Comparison of ENCODE assay signal across 23 cellular contexts in the genomic region with DNA sequence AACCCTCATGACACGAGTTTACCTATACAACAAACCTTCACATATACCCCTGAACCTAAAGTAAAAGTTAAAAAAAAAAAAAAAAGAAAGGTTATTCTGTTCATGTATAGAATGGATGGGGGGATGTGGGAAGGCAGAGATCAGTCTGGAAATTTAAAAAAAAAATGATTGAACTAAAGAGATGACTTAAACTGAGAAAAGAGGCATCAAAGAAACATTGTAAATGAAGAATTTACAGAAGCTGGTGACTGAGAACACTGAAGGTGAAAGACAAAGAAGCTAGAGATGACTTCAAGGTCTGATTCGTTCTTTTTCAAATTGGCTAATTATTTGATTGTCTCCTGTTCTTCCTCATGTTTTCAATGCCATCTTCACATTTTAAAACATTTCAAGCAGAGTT.
"Had no signal": no experiment of that assay in that cellular context is flagged by ENCODE, and none has a peak within 500 bp of the region (broad histone marks: within the 10 kb centered on the region; RNA-seq: fewer than 3 reads in every experiment).

No MANE protein-coding gene starts in this region.

- H3K4me3 Mint-ChIP-seq: stimulated activated memory B cell treated with anti-CD40 and anti-IgM and Interleukin-4, amounts not matched to agents 10 μg/mL and 1 μg/mL and 100 μg/mL, for 72 hours; stimulated activated naive B cell treated with anti-CD40 and anti-IgM and Interleukin-4, amounts not matched to agents 10 μg/mL and 1 μg/mL and 100 μg/mL, for 72 hours; stimulated activated naive CD8-positive, alpha-beta T cell treated with anti-CD3 and anti-CD28 coated beads, Interleukin-15, amount 100 ng/mL, for 72 hours; stimulated activated naive CD8-positive, alpha-beta T cell treated with anti-CD3 and anti-CD28 coated beads, Interleukin-15, Interleukin-2, amounts not matched to agents 100 ng/mL and 50 ng/mL, for 24 hours; type B pancreatic cell had no signal

- H3K27me3 Mint-ChIP-seq: stimulated activated naive B cell treated with anti-CD40 and anti-IgM and Interleukin-4, amounts not matched to agents 10 μg/mL and 1 μg/mL and 100 μg/mL, for 72 hours; stimulated activated naive CD8-positive, alpha-beta T cell treated with anti-CD3 and anti-CD28 coated beads, Interleukin-15, amount 100 ng/mL, for 72 hours; stimulated activated naive CD8-positive, alpha-beta T cell treated with anti-CD3 and anti-CD28 coated beads, Interleukin-15, Interleukin-2, amounts not matched to agents 100 ng/mL and 50 ng/mL, for 24 hours; type B pancreatic cell had no signal

- H3K27ac Mint-ChIP-seq: stimulated activated memory B cell treated with anti-CD40 and anti-IgM and Interleukin-4, amounts not matched to agents 10 μg/mL and 1 μg/mL and 100 μg/mL, for 72 hours; stimulated activated naive B cell treated with anti-CD40 and anti-IgM and Interleukin-4, amounts not matched to agents 10 μg/mL and 1 μg/mL and 100 μg/mL, for 72 hours; stimulated activated naive CD8-positive, alpha-beta T cell treated with anti-CD3 and anti-CD28 coated beads, Interleukin-15, amount 100 ng/mL, for 72 hours; stimulated activated naive CD8-positive, alpha-beta T cell treated with anti-CD3 and anti-CD28 coated beads, Interleukin-15, Interleukin-2, amounts not matched to agents 100 ng/mL and 50 ng/mL, for 24 hours; type B pancreatic cell had no signal

- H3K36me3 Mint-ChIP-seq: stimulated activated memory B cell treated with anti-CD40 and anti-IgM and Interleukin-4, amounts not matched to agents 10 μg/mL and 1 μg/mL and 100 μg/mL, for 72 hours; stimulated activated naive B cell treated with anti-CD40 and anti-IgM and Interleukin-4, amounts not matched to agents 10 μg/mL and 1 μg/mL and 100 μg/mL, for 72 hours; type B pancreatic cell had no signal

- ATAC-seq: stimulated activated memory B cell treated with anti-CD40 and anti-IgM and Interleukin-4, amounts not matched to agents 10 μg/mL and 1 μg/mL and 100 μg/mL, for 72 hours; stimulated activated naive B cell treated with anti-CD40 and anti-IgM and Interleukin-4, amounts not matched to agents 10 μg/mL and 1 μg/mL and 100 μg/mL, for 72 hours; stimulated activated naive CD8-positive, alpha-beta T cell treated with anti-CD3 and anti-CD28 coated beads, Interleukin-15, amount 100 ng/mL, for 72 hours; stimulated activated naive CD8-positive, alpha-beta T cell treated with anti-CD3 and anti-CD28 coated beads, Interleukin-15, Interleukin-2, amounts not matched to agents 100 U/mL and 50 U/mL, for 24 hours; upper lobe of right lung had no signal

- DNase-seq: stimulated activated CD4-positive, alpha-beta T cell treated with anti-CD3 and anti-CD28 coated beads, Interleukin-2, amount 100 ng/mL, for 48 hours; stimulated activated CD4-positive, alpha-beta T cell treated with anti-CD3 and anti-CD28 coated beads, Interleukin-4, amount 100 ng/mL, for 1 hour; stimulated activated CD4-positive, alpha-beta T cell treated with anti-CD3 and anti-CD28 coated beads, Interleukin-4, amount 100 ng/mL, for 24 hours; stimulated activated CD4-positive, alpha-beta T cell treated with anti-CD3 and anti-CD28 coated beads, Interleukin-4, amount 100 ng/mL, for 4 hours; stimulated activated CD8-positive, alpha-beta memory T cell treated with anti-CD3 and anti-CD28 coated beads, Interleukin-4, amount 100 ng/mL, for 48 hours; stimulated activated naive B cell treated with anti-CD40 and anti-IgM and Interleukin-4, amounts not matched to agents 10 μg/mL and 1 μg/mL and 100 μg/mL, for 72 hours; stimulated activated naive CD4-positive, alpha-beta T cell; stimulated activated naive CD4-positive, alpha-beta T cell treated with Interleukin-2 at 50 U/mL for 16 hours; stimulated activated naive CD8-positive, alpha-beta T cell treated with anti-CD3 and anti-CD28 coated beads, Interleukin-15, amount 100 ng/mL, for 72 hours; stimulated activated naive CD8-positive, alpha-beta T cell treated with anti-CD3 and anti-CD28 coated beads, Interleukin-15, Interleukin-2, amounts not matched to agents 100 U/mL and 50 U/mL, for 24 hours; stomach; substantia nigra; testis; thyroid gland; tibial artery; transverse colon; trophoblast cell; upper lobe of left lung; upper lobe of right lung; uterus had no signal

- H3K4me1 Mint-ChIP-seq: stimulated activated memory B cell treated with anti-CD40 and anti-IgM and Interleukin-4, amounts not matched to agents 10 μg/mL and 1 μg/mL and 100 μg/mL, for 72 hours; stimulated activated naive B cell treated with anti-CD40 and anti-IgM and Interleukin-4, amounts not matched to agents 10 μg/mL and 1 μg/mL and 100 μg/mL, for 72 hours; stimulated activated naive CD8-positive, alpha-beta T cell treated with anti-CD3 and anti-CD28 coated beads, Interleukin-15, amount 100 ng/mL, for 72 hours had no signal

- H3K9me3 Mint-ChIP-seq: stimulated activated memory B cell treated with anti-CD40 and anti-IgM and Interleukin-4, amounts not matched to agents 10 μg/mL and 1 μg/mL and 100 μg/mL, for 72 hours; stimulated activated naive B cell treated with anti-CD40 and anti-IgM and Interleukin-4, amounts not matched to agents 10 μg/mL and 1 μg/mL and 100 μg/mL, for 72 hours; stimulated activated naive CD8-positive, alpha-beta T cell treated with anti-CD3 and anti-CD28 coated beads, Interleukin-15, amount 100 ng/mL, for 72 hours; stimulated activated naive CD8-positive, alpha-beta T cell treated with anti-CD3 and anti-CD28 coated beads, Interleukin-15, Interleukin-2, amounts not matched to agents 100 ng/mL and 50 ng/mL, for 24 hours; type B pancreatic cell had no signal
